ENCODE assay signal across 29 cellular contexts in the genomic region with DNA sequence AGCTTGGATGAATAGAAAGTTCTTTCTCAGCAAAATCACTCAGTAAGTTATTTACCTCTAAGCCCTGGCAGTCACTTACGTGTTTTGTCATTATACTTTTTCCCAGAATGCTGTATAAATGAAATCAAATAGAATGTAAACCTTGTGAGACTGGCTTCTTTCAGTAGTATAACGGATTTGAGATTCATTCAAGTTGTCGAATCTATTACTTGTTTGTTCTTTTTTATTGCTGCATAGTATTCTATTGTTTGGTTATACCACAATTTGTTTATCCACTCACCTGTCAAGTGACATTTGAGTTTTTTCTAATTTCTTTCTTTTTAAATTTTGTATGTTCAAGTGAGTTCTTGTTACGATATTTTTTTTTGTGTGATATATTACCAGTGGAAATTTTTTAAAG.
A peak's percentile ranks its signal among the peaks of the same experiment; 100 is the strongest.
DNase-seq lines count a peak whose midpoint lies in the region; ATAC-seq, FAIRE-seq and TF ChIP-seq lines count a peak whose summit lies in the region.
"Had no signal": no experiment of that assay in that cellular context is flagged by ENCODE, and none has a peak within 500 bp of the region (broad histone marks: within the 10 kb centered on the region; RNA-seq: fewer than 3 reads in every experiment).

No MANE protein-coding gene starts in this region.

- TF ChIP-seq POLR2A in HCT116 (IDR thresholded peaks at IDR 0.05; ENCODE audit: borderline replicate concordance, extremely low read depth, insufficient read depth, insufficient read length) (no peak), K562 (conservative IDR thresholded peaks at IDR 0.05) (no peak)

- FAIRE-seq in K562 (lab: Jason Lieb, UNC) = no peak
- FAIRE-seq: A204.1, A549, D721Med had no signal

- H3K4me3 ChIP-seq in HCT116 (replicated peaks in 1 of 2; ENCODE audit: low read depth in 1 of 2, low read length in 2 of 2) = no peak overlapping the region
- H3K4me3 ChIP-seq in HEK293 (ENCODE audit: low read depth, low read length) = no peak overlapping the region
- no peak overlapping the region for H3K4me3 ChIP-seq in K562
- H3K4me3 ChIP-seq: A549; BLaER1; BLaER1 treated with 17β-estradiol and CSF1 and Interleukin-3, amounts not matched to agents 10 nM and 100 nM had no signal

- no peaks in the 10 kb centered on the region for H3K9me2 ChIP-seq in HCT116 (ENCODE audit: insufficient read depth)

- POLR2A ChIA-PET in HCT116 (lab: Charles Lee) (no interaction called here), HEK293 (lab: Yijun Ruan, JAX) (no interaction called here), K562 (lab: Yijun Ruan, JAX) (no interaction called here)

- H3K27me3 ChIP-seq in HCT116 (ENCODE audit: insufficient read depth, low read length) (peaks cover 3% of the 10 kb centered on the region; the same call in 1 of the 2 replicates), K562 (ENCODE audit: control insufficient read depth in 2 of 2, insufficient read depth in 2 of 2, low read length in 2 of 2) (no peaks in the 10 kb centered on the region)
- H3K27me3 ChIP-seq: BE2C; BLaER1; BLaER1 treated with 17β-estradiol and CSF1 and Interleukin-3, amounts not matched to agents 10 nM and 100 nM had no signal

- no peak for TF ChIP-seq EP300 in K562 (IDR thresholded peaks at IDR 0.05; ENCODE audit: low read length)

- in situ Hi-C loops in K562 (cut with MboI) = no loop called here

- no peak overlapping the region for H3K4me2 ChIP-seq in HCT116 (ENCODE audit: low read length)
- no peak overlapping the region for H3K4me2 ChIP-seq in K562 (ENCODE audit: insufficient read depth, low read length)
- H3K4me2 ChIP-seq: A549; BLaER1; BLaER1 treated with 17β-estradiol and CSF1 and Interleukin-3, amounts not matched to agents 10 nM and 100 nM had no signal

- intact Hi-C loops in HCT116 (cut with micrococcal nuclease) = loop anchor here (5.0 to 10.0 kb wide), 3 partner anchors 163 to 262 kb away; no protein-coding TSS in a partner anchor
- intact Hi-C loops in K562 (cut with micrococcal nuclease) = no loop called here

- H3K4me1 ChIP-seq in HCT116 (ENCODE audit: control insufficient read depth in 1 of 2, insufficient read depth in 2 of 2, low read length in 2 of 2) = no peaks in the 10 kb centered on the region
- H3K4me1 ChIP-seq in HEK293 (ENCODE audit: control insufficient read depth, insufficient read depth, low read length) = no peaks in the 10 kb centered on the region
- H3K4me1 ChIP-seq in K562 (replicated peaks in 1 of 2; ENCODE audit: control insufficient read depth in 2 of 2, insufficient read depth in 2 of 2, low read length in 2 of 2) = peaks cover 0 to 36% of the 10 kb centered on the region in 2 experiments; a peak in 4 of 5 replicates
- H3K4me1 ChIP-seq: A549; BE2C; BLaER1; BLaER1 treated with 17β-estradiol and CSF1 and Interleukin-3, amounts not matched to agents 10 nM and 100 nM; Caco-2 had no signal

- no peak for TF ChIP-seq RAD21 in HCT116 (IDR thresholded peaks at IDR 0.05; ENCODE audit: low read depth)
- TF ChIP-seq RAD21 in K562 (CRISPR knock-in tag; conservative IDR thresholded peaks at IDR 0.05 in 1 of 2, IDR thresholded peaks at IDR 0.05 in 1 of 2) = no peak

- no peaks in the 10 kb centered on the region for H3K9me1 ChIP-seq in K562 (ENCODE audit: control insufficient read depth, insufficient read depth, low read length)

- H4K20me1 ChIP-seq in HCT116 (ENCODE audit: insufficient read depth) = no peaks in the 10 kb centered on the region
- no peaks in the 10 kb centered on the region for H4K20me1 ChIP-seq in K562 (replicated peaks; ENCODE audit: control insufficient read depth, insufficient read depth, low read length)
- H4K20me1 ChIP-seq: BLaER1; BLaER1 treated with 17β-estradiol and CSF1 and Interleukin-3, amounts not matched to agents 10 nM and 100 nM had no signal

- BruUV-seq in HCT116 (replicated peaks; lab: Mats Ljungman, UMichigan) (no TSS peak), K562 (replicated peaks; lab: Mats Ljungman, UMichigan) (no TSS peak)

- TF ChIP-seq CTCF in HCT116 (IDR thresholded peaks at IDR 0.05 in 2 of 3, conservative IDR thresholded peaks at IDR 0.05 in 1 of 3; ENCODE audit: borderline replicate concordance in 1 of 3, insufficient read depth in 1 of 3, low read depth in 2 of 3, low read length in 2 of 3) (no peak), HEK293 (tag by site-specific recombination; IDR thresholded peaks at IDR 0.05) (no peak), K562 (IDR thresholded peaks at IDR 0.05 in 2 of 3, conservative IDR thresholded peaks at IDR 0.05 in 1 of 3; ENCODE audit: insufficient read depth in 2 of 3, low read depth in 1 of 3, low read length in 3 of 3) (no peak)

- H3K9ac ChIP-seq in HCT116 (ENCODE audit: low read length) = no peak overlapping the region
- H3K9ac ChIP-seq in K562 (ENCODE audit: insufficient read depth in 1 of 2, low read depth in 2 of 2, low read length in 2 of 2) = no peak overlapping the region
- H3K9ac ChIP-seq: BLaER1; BLaER1 treated with 17β-estradiol and CSF1 and Interleukin-3, amounts not matched to agents 10 nM and 100 nM had no signal

- ATAC-seq in HCT116 (no peak), K562 (no peak)
- ATAC-seq: CD8-positive, alpha-beta T cell had no signal

- H2AFZ ChIP-seq in HCT116 (ENCODE audit: low read depth, low read length, poor library complexity, severe bottlenecking) (peak overlapping the region; percentile 14), K562 (ENCODE audit: low read depth, low read length) (no peak overlapping the region)

- DNase-seq in HCT116 (ENCODE audit: low read depth, low spot score) (no peak), K562 (ENCODE audit: extremely low read depth in 1 of 4, low spot score in 3 of 4) (no peak), T-helper 9 cell (no peak), OCI-M1 (lab: John Stamatoyannopoulos, UW) (no peak), Ammon's horn (ENCODE audit: low spot score) (no peak)
- DNase-seq: 8988T; ACHN; BE2C; C1 segment of cervical spinal cord; CD4-positive, alpha-beta memory T cell; CD4-positive, alpha-beta T cell; CD4-positive, CD25-positive, alpha-beta regulatory T cell; CD8-positive, alpha-beta memory T cell; CD8-positive, alpha-beta T cell; COR-L47; DMS 273 treated with DMSO at 0.1 percent for 48 hours; DMS153; DMS79; DMS79 treated with DMSO at 0.1 percent for 48 hours; EL had no signal

- 65% methylated on average over 4 of the region's 4 CpGs for WGBS in K562 (ENCODE audit: insufficient coverage, low coverage, missing lambda C conversion rate)

- CTCF ChIA-PET in HCT116 (lab: Charles Lee) = no interaction called here
- CTCF ChIA-PET in HEK293 (lab: Yijun Ruan, JAX) = interaction anchor here (0.7 to 0.8 kb wide), 2 partner anchors 742 to 1225 kb away, joined by 3 read pairs; no protein-coding TSS in a partner anchor
- CTCF ChIA-PET in K562 (lab: Yijun Ruan, JAX; ENCODE audit: low intra/inter-chr PET ratio) = no interaction called here

- no peaks in the 10 kb centered on the region for H3K9me3 ChIP-seq in HCT116 (ENCODE audit: control insufficient read depth in 1 of 2, insufficient read depth in 1 of 2, low read depth in 1 of 2, low read length in 2 of 2)
- no peaks in the 10 kb centered on the region for H3K9me3 ChIP-seq in HEK293 (ENCODE audit: control insufficient read depth, insufficient read depth, low read depth, low read length)
- peaks cover 6% of the 10 kb centered on the region for H3K9me3 ChIP-seq in K562 (replicated peaks; ENCODE audit: control insufficient read depth, insufficient read depth, low read depth, low read length)
- H3K9me3 ChIP-seq: A549, BE2C, BLaER1, Caco-2 had no signal

- RAD21 ChIA-PET in HCT116 (lab: Charles Lee; ENCODE audit: low non-redundant PET in 1 of 2, low total read pairs in 2 of 2, uncharacterized antibody in 2 of 2, unreplicated experiment in 2 of 2) = no interaction called here

- H3K79me2 ChIP-seq in HCT116 (ENCODE audit: insufficient read depth, low read length) = no peaks in the 10 kb centered on the region
- no peaks in the 10 kb centered on the region for H3K79me2 ChIP-seq in K562 (ENCODE audit: control insufficient read depth, insufficient read depth, low read length)

- H3K27ac ChIP-seq in HCT116 (ENCODE audit: low read depth, low read length) (no peak overlapping the region), HEK293 (ENCODE audit: extremely low read depth, low read depth, low read length) (no peak overlapping the region), K562 (ENCODE audit: extremely low read depth, low read depth, low read length) (no peak overlapping the region)
- H3K27ac ChIP-seq: 22Rv1; A549; BLaER1; BLaER1 treated with 17β-estradiol and CSF1 and Interleukin-3, amounts not matched to agents 10 nM and 100 nM; C4-2B had no signal

- H3K36me3 ChIP-seq in HCT116 (ENCODE audit: control insufficient read depth in 1 of 2, insufficient read depth in 2 of 2, low read length in 2 of 2) (no peaks in the 10 kb centered on the region), HEK293 (ENCODE audit: control insufficient read depth in 2 of 2, insufficient read depth in 1 of 2, low read length in 2 of 2) (no peaks in the 10 kb centered on the region), K562 (ENCODE audit: control insufficient read depth, insufficient read depth, low read length) (no peaks in the 10 kb centered on the region)
- H3K36me3 ChIP-seq: BE2C; BLaER1; BLaER1 treated with 17β-estradiol and CSF1 and Interleukin-3, amounts not matched to agents 10 nM and 100 nM had no signal

TF ChIP-seq in HCT116, 20 proteins besides CTCF, POLR2A, EP300 and RAD21 (continues in another document):
- TF ChIP-seq POLR2AphosphoS5 (IDR thresholded peaks at IDR 0.05; ENCODE audit: low read depth, low read length) (no peak), EGR1 (IDR thresholded peaks at IDR 0.05; ENCODE audit: low read depth) (no peak), ZFX (IDR thresholded peaks at IDR 0.05) (no peak)
- TF ChIP-seq, protein P1, sequence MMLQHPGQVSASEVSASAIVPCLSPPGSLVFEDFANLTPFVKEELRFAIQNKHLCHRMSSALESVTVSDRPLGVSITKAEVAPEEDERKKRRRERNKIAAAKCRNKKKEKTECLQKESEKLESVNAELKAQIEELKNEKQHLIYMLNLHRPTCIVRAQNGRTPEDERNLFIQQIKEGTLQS (IDR thresholded peaks at IDR 0.05) = no peak

TF ChIP-seq in HEK293, 187 proteins besides CTCF, POLR2A, EP300 and RAD21:
- no peak for TF ChIP-seq ZNF791 (tag by site-specific recombination; IDR thresholded peaks at IDR 0.05)
- TF ChIP-seq ZNF777 (tag by site-specific recombination; IDR thresholded peaks at IDR 0.05; ENCODE audit: borderline replicate concordance) = no peak
- peak; percentile 28; the same call in 1 of the 2 replicates for TF ChIP-seq ZNF146 (tag by site-specific recombination; IDR thresholded peaks at IDR 0.05)
- TF ChIP-seq SP2 (tag by site-specific recombination; IDR thresholded peaks at IDR 0.05) = no peak
- no peak for TF ChIP-seq ZNF311 (tag by site-specific recombination; IDR thresholded peaks at IDR 0.05; ENCODE audit: borderline replicate concordance)
TF ChIP-seq in HEK293: peak in this region for 1.

TF ChIP-seq in K562, 482 proteins besides CTCF, POLR2A, EP300 and RAD21 (continues in another document):
- TF ChIP-seq, protein P2, sequence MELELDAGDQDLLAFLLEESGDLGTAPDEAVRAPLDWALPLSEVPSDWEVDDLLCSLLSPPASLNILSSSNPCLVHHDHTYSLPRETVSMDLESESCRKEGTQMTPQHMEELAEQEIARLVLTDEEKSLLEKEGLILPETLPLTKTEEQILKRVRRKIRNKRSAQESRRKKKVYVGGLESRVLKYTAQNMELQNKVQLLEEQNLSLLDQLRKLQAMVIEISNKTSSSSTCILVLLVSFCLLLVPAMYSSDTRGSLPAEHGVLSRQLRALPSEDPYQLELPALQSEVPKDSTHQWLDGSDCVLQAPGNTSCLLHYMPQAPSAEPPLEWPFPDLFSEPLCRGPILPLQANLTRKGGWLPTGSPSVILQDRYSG (tag; conservative IDR thresholded peaks at IDR 0.05; ENCODE audit: low read depth) = no peak
